Comparison of ENCODE assay signal across 27 cellular contexts in the genomic region with DNA sequence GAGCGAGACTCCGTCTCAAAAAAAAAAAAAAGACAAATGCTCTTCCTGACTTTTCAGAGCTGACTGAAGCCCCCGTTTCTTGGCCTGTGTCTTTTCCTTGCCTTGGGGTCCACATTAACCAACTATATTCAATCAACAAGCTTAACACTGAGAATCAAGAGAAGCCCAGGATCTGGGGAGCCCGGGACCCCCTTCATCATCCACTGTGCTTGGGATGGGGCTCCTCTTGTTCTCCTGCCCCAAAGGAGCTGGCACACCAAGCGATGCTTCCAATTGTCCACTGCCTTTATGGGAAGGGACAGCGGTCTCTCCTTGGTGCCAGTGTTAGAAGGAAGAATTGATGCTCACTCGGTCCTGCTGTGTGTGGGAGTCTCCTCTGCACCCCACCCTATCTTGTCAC.
"Had no signal": no experiment of that assay in that cellular context is flagged by ENCODE, and none has a peak within 500 bp of the region (broad histone marks: within the 10 kb centered on the region; RNA-seq: fewer than 3 reads in every experiment).

No MANE protein-coding gene starts in this region.

- H3K27me3 ChIP-seq: ovary, tibial artery had no signal

- H3K4me3 Mint-ChIP-seq: naive thymus-derived CD8-positive, alpha-beta T cell; nephron; neural crest cell; stimulated activated naive CD8-positive, alpha-beta T cell treated with anti-CD3 and anti-CD28 coated beads, Interleukin-15, Interleukin-2, amounts not matched to agents 100 ng/mL and 50 ng/mL, for 24 hours; type B pancreatic cell had no signal

- ATAC-seq: left colon; left lung; lower lobe of right lung; naive thymus-derived CD8-positive, alpha-beta T cell; sciatic nerve had no signal

- H3K27ac ChIP-seq: left lung, lower lobe of right lung, ovary, skin epidermis, suprapubic skin, thoracic aorta, tibial artery had no signal

- H3K9me3 Mint-ChIP-seq: naive thymus-derived CD8-positive, alpha-beta T cell; nephron; neural crest cell; stimulated activated naive CD8-positive, alpha-beta T cell treated with anti-CD3 and anti-CD28 coated beads, Interleukin-15, Interleukin-2, amounts not matched to agents 100 ng/mL and 50 ng/mL, for 24 hours; type B pancreatic cell had no signal

- H3K4me1 ChIP-seq: left lung, lower lobe of right lung, tibial artery had no signal

- H3K36me3 Mint-ChIP-seq: naive thymus-derived CD8-positive, alpha-beta T cell; type B pancreatic cell had no signal

- H3K9me3 ChIP-seq: left lung, lower lobe of right lung, ovary, suprapubic skin, thoracic aorta, tibial artery had no signal

- H3K27ac Mint-ChIP-seq: nephron; progenitor cell of endocrine pancreas; stimulated activated naive CD8-positive, alpha-beta T cell treated with anti-CD3 and anti-CD28 coated beads, Interleukin-15, Interleukin-2, amounts not matched to agents 100 ng/mL and 50 ng/mL, for 24 hours; type B pancreatic cell had no signal

- DNase-seq: hippocampal formation; kidney; left colon; left lung; lower lobe of right lung; mammary epithelial cell; mesenchymal stem cell; naive thymus-derived CD8-positive, alpha-beta T cell; nucleus accumbens; ovary; retina; right cardiac atrium; stimulated activated CD4-positive, alpha-beta T cell treated with anti-CD3 and anti-CD28 coated beads, Interleukin-12 subunit alpha, Interleukin-12 subunit beta, amount 100 ng/mL, for 4 hours; stimulated activated CD4-positive, alpha-beta T cell treated with anti-CD3 and anti-CD28 coated beads, Interleukin-15, amount 100 ng/mL, for 24 hours; stimulated activated CD4-positive, alpha-beta T cell treated with anti-CD3 and anti-CD28 coated beads, Interleukin-2, amount 100 ng/mL, for 24 hours; stimulated activated CD4-positive, alpha-beta T cell treated with anti-CD3 and anti-CD28 coated beads, Interleukin-4, amount 100 ng/mL, for 1 hour; stimulated activated naive CD4-positive, alpha-beta T cell; tibial artery had no signal

- H3K4me3 ChIP-seq: left lung, lower lobe of right lung, ovary, skin epidermis, suprapubic skin, thoracic aorta, tibial artery had no signal

- H3K4me1 Mint-ChIP-seq: naive thymus-derived CD8-positive, alpha-beta T cell had no signal

- H3K36me3 ChIP-seq: left lung, lower lobe of right lung, ovary, suprapubic skin, thoracic aorta, tibial artery had no signal
